Comparison of ENCODE assay signal across 17 cellular contexts in genomic region chr11:122162095-122162494, GRCh38. TPM values are rescaled to one million over a fixed set of nuclear protein-coding genes. Genes with fewer than 3 reads are reported as not detected.
DNase-seq lines count a peak whose midpoint lies in the region; ATAC-seq and TF ChIP-seq lines count a peak whose summit lies in the region.
"Had no signal": no experiment of that assay in that cellular context is flagged by ENCODE, and none has a peak within 500 bp of the region (broad histone marks: within the 10 kb centered on the region; RNA-seq: fewer than 3 reads in every experiment).

No MANE protein-coding gene starts in this region.

- no peak for TF ChIP-seq POLR2A in gastrocnemius medialis (IDR thresholded peaks at IDR 0.05)

- ATAC-seq in gastrocnemius medialis, result peak; percentile 82 to 89
- ATAC-seq in HG02642 (IDR thresholded peaks at IDR 0.05; ENCODE audit: poor library complexity, unreplicated experiment), result no peak
- no peak for ATAC-seq in HG03108 (IDR thresholded peaks at IDR 0.05; ENCODE audit: unreplicated experiment)
- ATAC-seq: activated naive CD8-positive, alpha-beta T cell treated with anti-CD3 and anti-CD28 coated beads, Interleukin-2, amount 50 U/mL, for 24 hours; K562 had no signal

- DNase-seq in EH (ENCODE audit: low read depth) (peak; percentile 62), ascending aorta (ENCODE audit: low spot score in 2 of 2) (no peak), fibroblast of pulmonary artery (ENCODE audit: low read depth) (peak; percentile 88), gastrocnemius medialis (no peak), NCI-H1694 (lab: John Stamatoyannopoulos, UW) (no peak)
- DNase-seq in activated effector memory CD4-positive, alpha-beta T cell treated with Interleukin-2 at 50 U/mL for 16 hours, result no peak
- DNase-seq: activated CD4-positive, alpha-beta memory T cell treated with anti-CD3 and anti-CD28 coated beads for 36 hours; activated naive CD8-positive, alpha-beta T cell treated with anti-CD3 and anti-CD28 coated beads, Interleukin-2, amount 50 U/mL, for 24 hours; heart right ventricle; NCI-H1105; NCI-H82; nucleus accumbens; RPMI8226; WERI-Rb-1 had no signal

- H3K27me3 ChIP-seq in ascending aorta (no peaks in the 10 kb centered on the region), gastrocnemius medialis (no peaks in the 10 kb centered on the region)
- H3K27me3 ChIP-seq: heart right ventricle had no signal

- H3K4me1 ChIP-seq in ascending aorta, result peaks cover 13 to 42% of the 10 kb centered on the region in 2 donors
- H3K4me1 ChIP-seq in gastrocnemius medialis, result peaks cover 13 to 20% of the 10 kb centered on the region in 2 donors

- TF ChIP-seq CTCF in ascending aorta (IDR thresholded peaks at IDR 0.05), result no peak
- TF ChIP-seq CTCF in fibroblast of pulmonary artery (IDR thresholded peaks at IDR 0.05; ENCODE audit: low read length, missing control alignments), result no peak
- TF ChIP-seq CTCF in gastrocnemius medialis (IDR thresholded peaks at IDR 0.05 in 4 of 5, conservative IDR thresholded peaks at IDR 0.05 in 1 of 5), result no peak

- intact Hi-C loops in ascending aorta (cut with DNase I), result no loop called here
- intact Hi-C loops in gastrocnemius medialis (cut with DNase I; ENCODE audit: low total_unique reads), result no loop called here

- H3K4me3 ChIP-seq in ascending aorta (no peak overlapping the region), fibroblast of pulmonary artery (replicated peaks; ENCODE audit: low read depth, low read length) (no peak overlapping the region), gastrocnemius medialis (no peak overlapping the region)
- H3K4me3 ChIP-seq: heart right ventricle, K562 had no signal

- H3K9me3 ChIP-seq in ascending aorta (no peaks in the 10 kb centered on the region), gastrocnemius medialis (no peaks in the 10 kb centered on the region)
- H3K9me3 ChIP-seq: heart right ventricle had no signal

- H3K27ac ChIP-seq in ascending aorta, result peak overlapping the region; percentile 80 to 94
- H3K27ac ChIP-seq in gastrocnemius medialis, result peak overlapping the region; percentile 1 to 55 (median 43)
- H3K27ac ChIP-seq: heart right ventricle, WERI-Rb-1 had no signal

- H3K36me3 ChIP-seq in ascending aorta (no peaks in the 10 kb centered on the region), gastrocnemius medialis (no peaks in the 10 kb centered on the region)
- H3K36me3 ChIP-seq: heart right ventricle, WERI-Rb-1 had no signal

- in situ Hi-C loops in gastrocnemius medialis (cut with MboI; ENCODE audit: low sequenced_read_pairs in 4 of 4), result no loop called here

RNA-seq across cellular contexts. Expression of gene BLID, which starts 46.1 kb away (rescaled TPM):
- total RNA-seq in ascending aorta (not detected), gastrocnemius medialis (under 1 TPM in 1 of 4 donors, not detected in 3; 0.66 TPM)
- total RNA-seq: activated CD4-positive, alpha-beta memory T cell treated with anti-CD3 and anti-CD28 coated beads for 36 hours; K562 had no signal

Comparison
In these comparisons a context has a peak if more than half of its experiments do, and no peak if none do; other contexts are left out.
1. DNase-seq: peak in EH (single experiment) and fibroblast of pulmonary artery (single experiment); none in ascending aorta (0 of 2), gastrocnemius medialis (0 of 2), activated effector memory CD4-positive, alpha-beta T cell treated with Interleukin-2 at 50 U/mL for 16 hours (single experiment) and NCI-H1694 (single experiment).
2. ATAC-seq: peak in gastrocnemius medialis (2 of 2); none in HG02642 (single experiment) and HG03108 (single experiment).